Comparison of ENCODE assay signal across 8 cellular contexts in the genomic region with DNA sequence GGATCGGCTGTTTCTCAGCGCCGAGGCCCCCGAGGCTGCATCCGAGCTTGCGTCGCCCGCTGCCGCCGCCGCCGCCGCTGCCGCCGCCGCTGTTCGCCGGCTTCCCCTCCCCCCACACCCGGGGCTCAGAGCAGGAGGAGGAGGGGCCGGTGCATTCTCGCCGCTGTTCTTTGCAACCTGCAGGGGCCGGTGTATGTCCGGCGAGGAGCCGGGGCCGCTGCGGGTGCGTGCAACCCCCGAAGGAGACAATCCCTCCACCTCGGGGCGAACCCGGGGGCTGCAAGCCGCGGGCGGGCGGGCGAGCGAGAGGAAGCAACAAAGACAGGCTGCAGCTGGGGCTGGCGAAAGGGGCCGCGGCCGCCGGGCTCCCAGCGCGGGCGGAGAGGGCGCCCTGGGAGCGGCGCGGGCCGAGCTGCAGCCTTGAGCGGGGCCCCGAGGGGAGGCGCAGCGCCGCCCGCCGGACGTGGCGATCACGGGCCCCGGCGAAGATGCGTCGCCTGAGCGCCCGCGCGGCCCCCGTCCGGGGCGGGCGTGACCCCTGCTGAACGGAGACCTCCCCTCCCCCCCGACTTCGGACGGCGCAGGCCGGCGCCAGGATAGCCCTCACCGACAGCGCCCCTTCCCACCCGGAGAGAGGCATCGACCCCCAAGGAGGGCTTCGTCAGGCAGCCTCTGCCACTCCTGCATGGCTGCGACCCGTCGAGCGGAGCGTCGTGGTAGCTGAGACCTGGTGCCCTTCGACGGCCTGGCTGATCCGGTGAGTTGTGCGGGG. TPM values are rescaled to one million over a fixed set of nuclear protein-coding genes. Genes with fewer than 3 reads are reported as not detected.
DNase-seq lines count a peak whose midpoint lies in the region; ATAC-seq, FAIRE-seq and TF ChIP-seq lines count a peak whose summit lies in the region.

No MANE protein-coding gene starts in this region.

- H3K4me3 Mint-ChIP-seq in CD4-positive, alpha-beta T cell: peak overlapping the region; percentile 76

- H4K5ac ChIP-seq in IMR-90 (ENCODE audit: low read depth, low read length): no peak overlapping the region

- no peak for TF ChIP-seq RAD21 in IMR-90 (IDR thresholded peaks at IDR 0.05; ENCODE audit: low read length)

- no peaks in the 10 kb centered on the region for H3K79me1 ChIP-seq in IMR-90 (ENCODE audit: low read depth in 1 of 2, low read length in 2 of 2)

- H3K9me3 ChIP-seq in CD4-positive, alpha-beta T cell (ENCODE audit: control insufficient read depth, low read length): no peaks in the 10 kb centered on the region
- no peaks in the 10 kb centered on the region for H3K9me3 ChIP-seq in IMR-90 (ENCODE audit: control insufficient read depth, insufficient read depth, low read length)
- H3K9me3 ChIP-seq in iPS-18a (ENCODE audit: control insufficient read depth, low read depth, low read length): no peaks in the 10 kb centered on the region
- no peaks in the 10 kb centered on the region for H3K9me3 ChIP-seq in small intestine (ENCODE audit: control insufficient read depth, low read depth)

- H3K27me3 Mint-ChIP-seq in CD4-positive, alpha-beta T cell: peaks cover 74% of the 10 kb centered on the region

- H2AK5ac ChIP-seq in IMR-90 (ENCODE audit: low read depth, low read length): no peak overlapping the region

- DNase-seq in CD4-positive, alpha-beta T cell: peak; percentile 33 to 68 (median 51)
- peak; percentile 20 for DNase-seq in IMR-90
- peak; percentile 68 for DNase-seq in SW480 (ENCODE audit: low spot score)
- peak; percentile 61 for DNase-seq in small intestine
- no peak for DNase-seq in D721Med (ENCODE audit: insufficient read length, low spot score)

- WGBS in IMR-90 (ENCODE audit: extremely low coverage in 2 of 2, insufficient read length in 1 of 2), 2 experiments: 0% methylated on average over 14 of the region's 96 CpGs; no CpG with 5 or more reads in 1 of the 2 experiments
- WGBS in small intestine, 3 donors: 1 to 3% (median 1%) methylated on average over 52 to 96 of the region's 96 CpGs

- H3K36me3 ChIP-seq in IMR-90 (ENCODE audit: control insufficient read depth, insufficient read depth, low read length): no peaks in the 10 kb centered on the region
- H3K36me3 ChIP-seq in iPS-18a (ENCODE audit: control insufficient read depth, low read depth, low read length): no peaks in the 10 kb centered on the region
- H3K36me3 ChIP-seq in small intestine (ENCODE audit: control insufficient read depth in 2 of 2, insufficient read depth in 2 of 2, low read length in 2 of 2): no peaks in the 10 kb centered on the region

- H3K9me1 ChIP-seq in IMR-90 (ENCODE audit: insufficient read depth, low read length): no peaks in the 10 kb centered on the region

- H2BK20ac ChIP-seq in IMR-90 (ENCODE audit: low read depth, low read length): no peak overlapping the region

- peaks cover 39% of the 10 kb centered on the region for H3K27me3 ChIP-seq in CD4-positive, alpha-beta T cell (ENCODE audit: control insufficient read depth, insufficient read depth, low read length)
- peaks cover 63% of the 10 kb centered on the region for H3K27me3 ChIP-seq in IMR-90 (ENCODE audit: control insufficient read depth, insufficient read depth, low read length)
- peaks cover 48% of the 10 kb centered on the region for H3K27me3 ChIP-seq in iPS-18a (ENCODE audit: control insufficient read depth, insufficient read depth, low read length)
- H3K27me3 ChIP-seq in small intestine (ENCODE audit: control insufficient read depth in 2 of 2, insufficient read depth in 2 of 2, low read length in 2 of 2): peaks cover 0 to 7% of the 10 kb centered on the region in 2 donors

- no peak overlapping the region for H3K27ac Mint-ChIP-seq in CD4-positive, alpha-beta T cell

- no peaks in the 10 kb centered on the region; the same call in none of the 2 replicates for H4K20me1 ChIP-seq in IMR-90 (ENCODE audit: insufficient read depth, low read length)

- CTCF ChIA-PET in CD4-positive, alpha-beta T cell (lab: Charles Lee): interaction anchor here (0.5 to 1.1 kb wide), 2 partner anchors 117 to 906 kb away, joined by 4 to 6 read pairs; no protein-coding TSS in a partner anchor
- CTCF ChIA-PET in IMR-90 (lab: Yijun Ruan, JAX): interaction anchor here (0.6 to 1.4 kb wide), 2 partner anchors 11 to 26 kb away, joined by 3 to 7 read pairs; no protein-coding TSS in a partner anchor

- POLR2A ChIA-PET in CD4-positive, alpha-beta T cell (lab: Charles Lee): interaction anchor here (1.4 kb wide), 1 partner anchor 141 kb away, joined by 10 read pairs; a partner anchor contains a TSS
- POLR2A ChIA-PET in IMR-90 (lab: Charles Lee; ENCODE audit: unreplicated experiment): no interaction called here

- H2BK15ac ChIP-seq in IMR-90 (ENCODE audit: low read depth, low read length): no peak overlapping the region

- H3K14ac ChIP-seq in IMR-90 (replicated peaks; ENCODE audit: low read depth, low read length): no peak overlapping the region

- H4K8ac ChIP-seq in IMR-90 (ENCODE audit: low read depth in 2 of 2, low read length in 2 of 2): no peak overlapping the region

- dilution Hi-C loops in IMR-90 (cut with HindIII; ENCODE audit: low sequenced_read_pairs, unreplicated experiment): no loop called here

- peaks cover 5% of the 10 kb centered on the region for H3K4me1 Mint-ChIP-seq in CD4-positive, alpha-beta T cell (ENCODE audit: low read depth)

- H3K4ac ChIP-seq in IMR-90 (ENCODE audit: low read depth, low read length): no peak overlapping the region

- H3K9me3 Mint-ChIP-seq in CD4-positive, alpha-beta T cell: no peaks in the 10 kb centered on the region

- no peak overlapping the region for H3K18ac ChIP-seq in IMR-90 (ENCODE audit: low read depth, low read length)

- H3K9ac ChIP-seq in IMR-90 (ENCODE audit: low read depth, low read length) (no peak overlapping the region), iPS-18a (ENCODE audit: low read length) (no peak overlapping the region)

- in situ Hi-C loops in IMR-90 (cut with MboI; ENCODE audit: low sequenced_read_pairs): no loop called here

- H3K4me3 ChIP-seq in IMR-90 (ENCODE audit: insufficient read depth, low read depth, low read length) (peak overlapping the region; percentile 51), iPS-18a (ENCODE audit: low read length) (peak overlapping the region; percentile 49), small intestine (ENCODE audit: low read depth in 1 of 2, low read length in 2 of 2) (peak overlapping the region; percentile 35 to 77)

- no peak overlapping the region for H3K56ac ChIP-seq in IMR-90 (ENCODE audit: extremely low read depth, insufficient read depth, low read length)

- FAIRE-seq in small intestine (lab: Jason Lieb, UNC): no peak
- FAIRE-seq in D721Med (lab: Jason Lieb, UNC): no peak

- intact Hi-C loops in CD4-positive, alpha-beta T cell (cut with DNase I, micrococcal nuclease): loop anchor here in 1 of 2 experiments (5.0 to 10.0 kb wide), 11 partner anchors 283 to 1973 kb away; a partner anchor contains a TSS
- intact Hi-C loops in IMR-90 (cut with micrococcal nuclease): loop anchor here (5.0 kb wide), 1 partner anchor 117 kb away; no protein-coding TSS in a partner anchor

- H3K23ac ChIP-seq in IMR-90 (ENCODE audit: low read depth, low read length): no peak overlapping the region

- TF ChIP-seq POLR2A in IMR-90 (IDR thresholded peaks at IDR 0.05; ENCODE audit: low read depth, low read length): no peak

- no peaks in the 10 kb centered on the region for H3K36me3 Mint-ChIP-seq in CD4-positive, alpha-beta T cell (ENCODE audit: low read depth)

- H2AFZ ChIP-seq in IMR-90 (replicated peaks; ENCODE audit: low read length, poor library complexity): peak overlapping the region; percentile 95

- no peak overlapping the region for H2BK120ac ChIP-seq in IMR-90 (ENCODE audit: low read depth, low read length)

- no peak overlapping the region for H4K91ac ChIP-seq in IMR-90 (ENCODE audit: insufficient read depth, low read depth, low read length)

- H2BK5ac ChIP-seq in IMR-90 (ENCODE audit: low read depth, low read length, poor library complexity, severe bottlenecking): no peak overlapping the region

- H2AK9ac ChIP-seq in IMR-90 (replicated peaks; ENCODE audit: low read depth, low read length, poor library complexity): peak overlapping the region; percentile 42

- peak overlapping the region; percentile 47 for H3K4me2 ChIP-seq in IMR-90 (ENCODE audit: low read depth, low read length)

- BruUV-seq in IMR-90 (replicated peaks; lab: Mats Ljungman, UMichigan): no TSS peak

- no peak overlapping the region for H3K27ac ChIP-seq in CD4-positive, alpha-beta T cell (ENCODE audit: low read depth, low read length)
- H3K27ac ChIP-seq in IMR-90 (ENCODE audit: insufficient read depth, low read length) (no peak overlapping the region), angular gyrus (ENCODE audit: low read depth, low read length) (peak overlapping the region; percentile 47), iPS-18a (ENCODE audit: low read length) (no peak overlapping the region), small intestine (ENCODE audit: low read depth in 1 of 2, low read length in 1 of 2) (peak overlapping the region; percentile 9 to 52)

- TF ChIP-seq CTCF in CD4-positive, alpha-beta T cell (IDR thresholded peaks at IDR 0.05): no peak
- TF ChIP-seq CTCF in IMR-90 (conservative IDR thresholded peaks at IDR 0.05; ENCODE audit: low read depth, low read length) (peak; percentile 25), D721Med (IDR thresholded peaks at IDR 0.05; ENCODE audit: insufficient read depth, missing control alignments) (no peak)

- ATAC-seq in CD4-positive, alpha-beta T cell (ENCODE audit: poor library complexity): peak; percentile 10
- peak; percentile 9 for ATAC-seq in GM19463 (IDR thresholded peaks at IDR 0.05; ENCODE audit: unreplicated experiment)
- peak; percentile 42 for ATAC-seq in IMR-90 (ENCODE audit: low read depth)

- H3K4me1 ChIP-seq in IMR-90 (ENCODE audit: control insufficient read depth, insufficient read depth, low read length) (peaks cover 2% of the 10 kb centered on the region; the same call in 1 of the 2 replicates), iPS-18a (ENCODE audit: control insufficient read depth, low read depth, low read length) (peaks cover 11% of the 10 kb centered on the region), small intestine (ENCODE audit: control insufficient read depth in 2 of 2, insufficient read depth in 1 of 2, low read depth in 1 of 2, low read length in 1 of 2) (no peaks in the 10 kb centered on the region)

TF ChIP-seq in IMR-90, 13 proteins besides CTCF, POLR2A, EP300 and RAD21 (continues in another document):
- TF ChIP-seq, protein P1, sequence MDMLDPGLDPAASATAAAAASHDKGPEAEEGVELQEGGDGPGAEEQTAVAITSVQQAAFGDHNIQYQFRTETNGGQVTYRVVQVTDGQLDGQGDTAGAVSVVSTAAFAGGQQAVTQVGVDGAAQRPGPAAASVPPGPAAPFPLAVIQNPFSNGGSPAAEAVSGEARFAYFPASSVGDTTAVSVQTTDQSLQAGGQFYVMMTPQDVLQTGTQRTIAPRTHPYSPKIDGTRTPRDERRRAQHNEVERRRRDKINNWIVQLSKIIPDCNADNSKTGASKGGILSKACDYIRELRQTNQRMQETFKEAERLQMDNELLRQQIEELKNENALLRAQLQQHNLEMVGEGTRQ (IDR thresholded peaks at IDR 0.05; ENCODE audit: low read depth, low read length): no peak

RNA-seq across cellular contexts. Expression of a gene that starts 0.7 kb away (rescaled TPM):
- 1 to 10 TPM; 1.1 to 1.7 TPM for total RNA-seq in CD4-positive, alpha-beta T cell
- total RNA-seq in IMR-90 (2012; rRNA removed): under 0.01 TPM in 2 replicates
- polyA plus RNA-seq in IMR-90 (2012; rRNA removed) (0.32 and 0.43 TPM in 2 replicates), small intestine (1 to 10 TPM; 1.6 to 7.5 (median 3.4) TPM)
- 0.30 and 0.31 TPM in 2 replicates for polyA plus RNA-seq in IMR-90 (2012; cell fraction: cytosol; rRNA removed)
- 0.08 and 0.27 TPM in 2 replicates for polyA plus RNA-seq in IMR-90 (2012; cell fraction: nucleus; rRNA removed; ENCODE audit: low replicate concordance)

Comparison
In these comparisons a context has a peak if more than half of its experiments do, and no peak if none do; other contexts are left out.
1. H3K27ac ChIP-seq: peak in angular gyrus (single experiment) and small intestine (2 of 2); none in CD4-positive, alpha-beta T cell (single experiment), IMR-90 (single experiment) and iPS-18a (single experiment).
2. Peak in every context shown above with its lines, with median percentiles within 50 percentile points of each other: ATAC-seq and H3K4me3 ChIP-seq.